Comparison of ENCODE assay signal across 8 cellular contexts in genomic region chr1:36384542-36385409, GRCh38. TPM values are rescaled to one million over a fixed set of nuclear protein-coding genes. Genes with fewer than 3 reads are reported as not detected.
DNase-seq lines count a peak whose midpoint lies in the region; ATAC-seq lines count a peak whose summit lies in the region.

No MANE protein-coding gene starts in this region.

- ATAC-seq in T-helper 17 cell, result no peak
- no peak for ATAC-seq in GM21515 (IDR thresholded peaks at IDR 0.05; ENCODE audit: unreplicated experiment)

- H3K4me3 Mint-ChIP-seq in T-helper 17 cell, result peak overlapping the region; percentile 94

- H3K27ac Mint-ChIP-seq in T-helper 17 cell, result peak overlapping the region; percentile 97

- in situ Hi-C loops in G401 (cut with HindIII; ENCODE audit: low sequenced_read_pairs), result no loop called here

- H3K36me3 Mint-ChIP-seq in T-helper 17 cell (ENCODE audit: low read depth), result no peaks in the 10 kb centered on the region

- H3K9me3 ChIP-seq in T-helper 17 cell (ENCODE audit: control insufficient read depth, low read length, poor library complexity, severe bottlenecking), result no peaks in the 10 kb centered on the region

- peak; percentile 82 for DNase-seq in G401 (ENCODE audit: low spot score)
- DNase-seq in M059J (ENCODE audit: low read depth), result peak; percentile 68
- peak in 1 of 3 donors; percentile 31 for DNase-seq in T-helper 17 cell
- peak; percentile 75 for DNase-seq in cerebellum (ENCODE audit: low spot score)
- DNase-seq in stimulated activated CD4-positive, alpha-beta T cell treated with anti-CD3 and anti-CD28 coated beads, Interleukin-4, amount 100 ng/mL, for 24 hours, result peak; percentile 31
- DNase-seq in activated CD4-positive, CD25-positive, alpha-beta regulatory T cell (lab: John Stamatoyannopoulos, UW), result no peak

- H3K27me3 Mint-ChIP-seq in T-helper 17 cell, result no peaks in the 10 kb centered on the region

- peak overlapping the region; percentile 95 for H3K27ac ChIP-seq in layer of hippocampus (ENCODE audit: low read depth, low read length)

- H3K4me1 Mint-ChIP-seq in T-helper 17 cell, result peaks cover 45% of the 10 kb centered on the region

- H3K27me3 ChIP-seq in layer of hippocampus (ENCODE audit: control insufficient read depth, insufficient read depth, low read length), result no peaks in the 10 kb centered on the region

RNA-seq across cellular contexts. Expression of gene STK40, which starts 0.9 kb away (rescaled TPM):
- total RNA-seq in G401 (2014; rRNA removed; shearing (Covaris generic)), result 13.6 and 19.9 TPM in 2 replicates
- 13.2 and 21.4 TPM in 2 replicates for total RNA-seq in M059J (2014; rRNA removed; shearing (Covaris generic))
- total RNA-seq in T-helper 17 cell (10 to 100 TPM; 32.9 to 49.8 TPM), cerebellum (12.2 TPM)

RNA-seq across cellular contexts. Expression of gene LSM10, which starts 12.9 kb away (rescaled TPM):
- 37.5 and 57.9 TPM in 2 replicates for total RNA-seq in G401 (2014; rRNA removed; shearing (Covaris generic))
- total RNA-seq in M059J (2014; rRNA removed; shearing (Covaris generic)), result 6.8 and 7.6 TPM in 2 replicates
- total RNA-seq in T-helper 17 cell (10 to 100 TPM; 26.4 to 31.1 TPM), cerebellum (3.5 TPM)

Comparison
In these comparisons a context has a peak if more than half of its experiments do, and no peak if none do; other contexts are left out.
1. DNase-seq: peak in G401 (single experiment), M059J (single experiment), cerebellum (single experiment) and stimulated activated CD4-positive, alpha-beta T cell treated with anti-CD3 and anti-CD28 coated beads, Interleukin-4, amount 100 ng/mL, for 24 hours (single experiment); none in activated CD4-positive, CD25-positive, alpha-beta regulatory T cell (0 of 4).